In the genomic region with DNA sequence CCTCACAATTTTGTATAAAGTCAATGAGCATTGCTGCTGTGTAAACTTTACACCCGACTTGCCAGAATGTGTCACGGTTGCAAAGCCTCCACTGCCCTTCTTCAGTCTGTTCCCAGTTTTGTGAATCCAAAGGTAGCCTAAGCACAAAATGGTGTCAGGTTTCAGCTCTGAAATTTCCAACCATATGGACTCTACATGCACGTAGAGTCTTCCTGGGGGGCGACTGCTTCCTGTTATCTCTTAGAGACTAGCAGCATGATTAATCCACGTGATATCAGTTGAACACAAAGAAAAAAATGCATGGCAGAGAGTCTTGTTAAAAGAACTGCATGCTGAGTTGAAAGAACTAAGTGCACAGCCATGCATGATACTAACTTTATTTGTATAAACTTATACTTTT, we compare ENCODE assay signal across 24 cellular contexts.
DNase-seq lines count a peak whose midpoint lies in the region; ATAC-seq, FAIRE-seq and TF ChIP-seq lines count a peak whose summit lies in the region.
"Had no signal": no experiment of that assay in that cellular context is flagged by ENCODE, and none has a peak within 500 bp of the region (broad histone marks: within the 10 kb centered on the region; RNA-seq: fewer than 3 reads in every experiment).

No MANE protein-coding gene starts in this region.

- TF ChIP-seq POLR2A in HepG2 (IDR thresholded peaks at IDR 0.05; ENCODE audit: insufficient read depth in 1 of 2, low read depth in 2 of 2, low read length in 2 of 2), result no peak
- no peak for TF ChIP-seq POLR2A in right lobe of liver (IDR thresholded peaks at IDR 0.05)

- CTCF ChIA-PET in HepG2 (lab: Yijun Ruan, JAX; ENCODE audit: low intra/inter-chr PET ratio, low total read pairs), result no interaction called here

- H4K20me1 ChIP-seq in HepG2 (ENCODE audit: insufficient read depth, low read length), result no peaks in the 10 kb centered on the region

- no TSS peak for BruUV-seq in HepG2 (replicated peaks; lab: Mats Ljungman, UMichigan)

- H3K9me3 ChIP-seq in HepG2 (ENCODE audit: low read length) (no peaks in the 10 kb centered on the region; the same call in 1 of the 2 replicates), right lobe of liver (no peaks in the 10 kb centered on the region)
- H3K9me3 ChIP-seq: gastrocnemius medialis, thyroid gland had no signal

- ATAC-seq in HepG2 (no peak), right lobe of liver (no peak)
- ATAC-seq: activated T-cell treated with anti-CD3 and anti-CD28 coated beads, Interleukin-2, amount 50 U/mL, for 4 hours; gastrocnemius medialis; left cardiac atrium; stimulated activated naive B cell treated with anti-CD40 and anti-IgM and Interleukin-4, amounts not matched to agents 10 μg/mL and 1 μg/mL and 100 μg/mL, for 72 hours; WTC11 had no signal

- H3K36me3 ChIP-seq in HepG2 (replicated peaks in 1 of 2; ENCODE audit: control insufficient read depth in 1 of 2, insufficient read depth in 2 of 2, low read length in 2 of 2) (no peaks in the 10 kb centered on the region), right lobe of liver (no peaks in the 10 kb centered on the region)
- H3K36me3 ChIP-seq: gastrocnemius medialis, thyroid gland had no signal

- TF ChIP-seq RAD21 in HepG2 (CRISPR knock-in tag; IDR thresholded peaks at IDR 0.05), result no peak

- no peak overlapping the region for H3K27ac ChIP-seq in HepG2 (ENCODE audit: extremely low read length, insufficient read depth, low read length)
- H3K27ac ChIP-seq in right lobe of liver, result no peak overlapping the region
- H3K27ac ChIP-seq: coronary artery, gastrocnemius medialis, thyroid gland had no signal

- TF ChIP-seq CTCF in HepG2 (CRISPR knock-in tag; IDR thresholded peaks at IDR 0.05), result no peak
- TF ChIP-seq CTCF in right lobe of liver (IDR thresholded peaks at IDR 0.05), result no peak
- TF ChIP-seq CTCF in astrocyte of the cerebellum (IDR thresholded peaks at IDR 0.05; ENCODE audit: low read depth, low read length, missing control alignments), result no peak
- no peak for TF ChIP-seq CTCF in foreskin fibroblast (IDR thresholded peaks at IDR 0.05; ENCODE audit: low read depth, low read length)

- WGBS in HepG2 (ENCODE audit: low lambda C conversion rate), result 0% methylated on average over 5 of the region's 5 CpGs
- 26% methylated on average over 5 of the region's 5 CpGs for WGBS in right lobe of liver (ENCODE audit: insufficient coverage, low coverage, low lambda C conversion rate, missing lambda C conversion rate)

- no peaks in the 10 kb centered on the region for H3K79me2 ChIP-seq in HepG2 (ENCODE audit: insufficient read depth, low read length)

- POLR2A ChIA-PET in HepG2 (lab: Yijun Ruan, JAX), result no interaction called here

- H3K4me1 ChIP-seq in HepG2 (ENCODE audit: insufficient read depth, low read length) (peaks cover 3% of the 10 kb centered on the region), right lobe of liver (no peaks in the 10 kb centered on the region)
- H3K4me1 ChIP-seq: gastrocnemius medialis, thyroid gland had no signal

- DNase-seq in HepG2 (ENCODE audit: low spot score) (peak; percentile 1), right lobe of liver (no peak), NCI-H524 treated with DMSO at 0.1 percent for 48 hours (lab: John Stamatoyannopoulos, UW) (peak; percentile 52), astrocyte of the cerebellum (ENCODE audit: low read depth) (peak; percentile 6), GF-D8 (lab: John Stamatoyannopoulos, UW) (no peak), NK-92 (lab: John Stamatoyannopoulos, UW; ENCODE audit: unreplicated experiment) (no peak), foreskin fibroblast (no peak)
- no peak for DNase-seq in effector CD4-positive, alpha-beta T cell
- DNase-seq: activated CD4-positive, alpha-beta memory T cell treated with anti-CD3 and anti-CD28 coated beads for 36 hours; activated T-cell treated with anti-CD3 and anti-CD28 coated beads, Interleukin-2, amount 50 U/mL, for 4 hours; CD4-positive, alpha-beta T cell; DND-41; gastrocnemius medialis; left cardiac atrium; midbrain; NCI-H2029 treated with DMSO at 0.1 percent for 48 hours; stimulated activated naive B cell treated with anti-CD40 and anti-IgM and Interleukin-4, amounts not matched to agents 10 μg/mL and 1 μg/mL and 100 μg/mL, for 72 hours; SW 1271; thyroid gland had no signal

- H3K4me3 ChIP-seq in HepG2 (replicated peaks in 1 of 3; ENCODE audit: insufficient read depth in 1 of 3, low read depth in 2 of 3, low read length in 3 of 3) (no peak overlapping the region), right lobe of liver (no peak overlapping the region), astrocyte of the cerebellum (ENCODE audit: low read depth, low read length) (no peak overlapping the region), foreskin fibroblast (ENCODE audit: low read depth in 1 of 2, low read length in 2 of 2) (no peak overlapping the region)
- H3K4me3 ChIP-seq: coronary artery, gastrocnemius medialis, thyroid gland had no signal

- H3K9ac ChIP-seq in HepG2 (ENCODE audit: insufficient read depth, low read depth, low read length), result no peak overlapping the region

- H3K4me2 ChIP-seq in HepG2 (ENCODE audit: low read depth, low read length), result no peak overlapping the region

- FAIRE-seq in HepG2 (lab: Jason Lieb, UNC), result no peak
- FAIRE-seq: endothelial cell of umbilical vein, GM18507, H1 had no signal

- H3K27me3 ChIP-seq in HepG2 (ENCODE audit: control insufficient read depth in 1 of 2, insufficient read depth in 2 of 2, low read length in 2 of 2) (no peaks in the 10 kb centered on the region), right lobe of liver (no peaks in the 10 kb centered on the region)
- H3K27me3 ChIP-seq: gastrocnemius medialis, thyroid gland had no signal

- intact Hi-C loops in HepG2 (cut with micrococcal nuclease; ENCODE audit: unreplicated experiment), result no loop called here
- intact Hi-C loops in right lobe of liver (cut with DNase I), result no loop called here

- no peak overlapping the region for H2AFZ ChIP-seq in HepG2 (ENCODE audit: low read length)

- in situ Hi-C loops in HepG2 (cut with HindIII; ENCODE audit: extremely low pct_ligation_motif_present, low pct_unique_long_range_greater_than_20kb), result no loop called here
- in situ Hi-C loops in astrocyte of the cerebellum (cut with HindIII; ENCODE audit: low sequenced_read_pairs), result no loop called here

- TF ChIP-seq EP300 in HepG2 (IDR thresholded peaks at IDR 0.05; ENCODE audit: low read depth in 2 of 2, low read length in 2 of 2) (no peak), HepG2 (CRISPR knock-in tag; IDR thresholded peaks at IDR 0.05; ENCODE audit: borderline replicate concordance) (no peak)

TF ChIP-seq in HepG2, 621 proteins besides CTCF, POLR2A, EP300 and RAD21:
- TF ChIP-seq AGO1 (IDR thresholded peaks at IDR 0.05; ENCODE audit: low read depth, low read length, poor library complexity, severe bottlenecking) (no peak), GABPA (IDR thresholded peaks at IDR 0.05; ENCODE audit: low read depth, low read length) (no peak), GABPA (CRISPR knock-in tag; IDR thresholded peaks at IDR 0.05; ENCODE audit: low read depth) (peak; percentile 28; the same call in 1 of the 2 replicates)

Comparison
In these comparisons a context has a peak if more than half of its experiments do, and no peak if none do; other contexts are left out.
1. DNase-seq: peak in HepG2 (single experiment), NCI-H524 treated with DMSO at 0.1 percent for 48 hours (single experiment) and astrocyte of the cerebellum (single experiment); none in right lobe of liver (0 of 3), GF-D8 (single experiment), NK-92 (single experiment), foreskin fibroblast (0 of 2) and effector CD4-positive, alpha-beta T cell (single experiment).